1 cellular context compared by ENCODE assay signal in the genomic region with DNA sequence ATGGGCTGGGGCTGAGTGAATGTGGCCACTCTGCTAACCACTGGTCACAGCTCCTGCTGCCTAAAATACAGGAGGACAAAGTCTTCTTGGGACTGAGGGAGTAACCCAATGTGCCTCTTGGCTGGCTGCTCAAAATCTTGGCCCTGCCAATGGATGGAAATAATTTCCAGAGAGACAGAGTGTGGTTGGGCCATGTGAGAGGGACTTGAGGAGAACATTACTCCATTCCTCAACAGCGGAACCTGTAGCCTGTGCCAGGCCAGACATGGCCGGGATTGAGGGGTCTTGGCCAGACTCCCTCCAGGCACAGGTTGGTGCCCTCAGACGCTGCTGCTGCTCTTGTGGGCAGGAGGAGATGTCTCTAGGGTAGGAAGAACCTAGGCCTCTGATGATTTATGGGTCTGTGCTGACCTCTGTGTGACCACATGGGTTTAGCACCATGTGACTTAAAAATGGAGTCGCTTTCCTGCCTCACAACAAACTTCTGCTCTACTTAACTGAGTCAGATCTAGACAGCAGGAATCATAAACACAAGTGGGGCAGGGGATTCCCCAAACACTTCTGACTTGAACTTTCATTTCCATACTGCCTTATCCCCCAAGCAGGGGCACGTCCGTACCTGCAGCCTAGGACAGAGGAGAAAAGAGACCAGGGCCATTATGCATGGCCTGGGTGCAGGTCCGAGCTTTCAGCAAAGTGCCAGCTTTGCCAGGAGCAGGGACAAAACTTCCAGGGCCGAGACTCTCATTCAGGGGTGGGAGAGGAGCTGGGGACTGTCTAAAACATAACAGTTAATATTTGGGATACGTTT.
TF ChIP-seq lines count a peak whose summit lies in the region.

No MANE protein-coding gene starts in this region.

TF ChIP-seq in GM12878, 131 proteins besides CTCF, POLR2A, EP300 and RAD21 (continued from another document):
- TF ChIP-seq RAD51 (IDR thresholded peaks at IDR 0.05) (peak; percentile 98), FOXM1 (IDR thresholded peaks at IDR 0.05; ENCODE audit: low read depth, low read length) (peak; percentile 52; the same call in 1 of the 2 replicates), SRF (IDR thresholded peaks at IDR 0.05; ENCODE audit: low read depth in 2 of 2, low read length in 2 of 2) (0 out of 4 replicates have a peak, but pooled peaks of 1 of the 2 experiments have one; percentile 23), PML (IDR thresholded peaks at IDR 0.05; ENCODE audit: low read length) (peak; percentile 67), IRF4 (IDR thresholded peaks at IDR 0.05; ENCODE audit: low read depth, low read length) (peak; percentile 97), PAX5 (IDR thresholded peaks at IDR 0.05; ENCODE audit: borderline replicate concordance, low read depth, low read length) (no peak), NFIC (IDR thresholded peaks at IDR 0.05; ENCODE audit: low read depth, low read length) (peak; percentile 82; the same call in 1 of the 2 replicates), LARP7 (IDR thresholded peaks at IDR 0.05) (peak; percentile 46; the same call in 1 of the 2 replicates), ZNF384 (IDR thresholded peaks at IDR 0.05; ENCODE audit: borderline replicate concordance, low read depth, low read length) (no peak), NR2C1 (IDR thresholded peaks at IDR 0.05) (peak; percentile 70), WRNIP1 (IDR thresholded peaks at IDR 0.05; ENCODE audit: borderline replicate concordance, low read depth, low read length) (no peak; the same call in 1 of the 2 replicates), MEF2A (IDR thresholded peaks at IDR 0.05; ENCODE audit: insufficient read depth, low read depth, low read length) (no peak)
- TF ChIP-seq, protein P1, sequence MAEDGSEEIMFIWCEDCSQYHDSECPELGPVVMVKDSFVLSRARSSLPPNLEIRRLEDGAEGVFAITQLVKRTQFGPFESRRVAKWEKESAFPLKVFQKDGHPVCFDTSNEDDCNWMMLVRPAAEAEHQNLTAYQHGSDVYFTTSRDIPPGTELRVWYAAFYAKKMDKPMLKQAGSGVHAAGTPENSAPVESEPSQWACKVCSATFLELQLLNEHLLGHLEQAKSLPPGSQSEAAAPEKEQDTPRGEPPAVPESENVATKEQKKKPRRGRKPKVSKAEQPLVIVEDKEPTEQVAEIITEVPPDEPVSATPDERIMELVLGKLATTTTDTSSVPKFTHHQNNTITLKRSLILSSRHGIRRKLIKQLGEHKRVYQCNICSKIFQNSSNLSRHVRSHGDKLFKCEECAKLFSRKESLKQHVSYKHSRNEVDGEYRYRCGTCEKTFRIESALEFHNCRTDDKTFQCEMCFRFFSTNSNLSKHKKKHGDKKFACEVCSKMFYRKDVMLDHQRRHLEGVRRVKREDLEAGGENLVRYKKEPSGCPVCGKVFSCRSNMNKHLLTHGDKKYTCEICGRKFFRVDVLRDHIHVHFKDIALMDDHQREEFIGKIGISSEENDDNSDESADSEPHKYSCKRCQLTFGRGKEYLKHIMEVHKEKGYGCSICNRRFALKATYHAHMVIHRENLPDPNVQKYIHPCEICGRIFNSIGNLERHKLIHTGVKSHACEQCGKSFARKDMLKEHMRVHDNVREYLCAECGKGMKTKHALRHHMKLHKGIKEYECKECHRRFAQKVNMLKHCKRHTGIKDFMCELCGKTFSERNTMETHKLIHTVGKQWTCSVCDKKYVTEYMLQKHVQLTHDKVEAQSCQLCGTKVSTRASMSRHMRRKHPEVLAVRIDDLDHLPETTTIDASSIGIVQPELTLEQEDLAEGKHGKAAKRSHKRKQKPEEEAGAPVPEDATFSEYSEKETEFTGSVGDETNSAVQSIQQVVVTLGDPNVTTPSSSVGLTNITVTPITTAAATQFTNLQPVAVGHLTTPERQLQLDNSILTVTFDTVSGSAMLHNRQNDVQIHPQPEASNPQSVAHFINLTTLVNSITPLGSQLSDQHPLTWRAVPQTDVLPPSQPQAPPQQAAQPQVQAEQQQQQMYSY (CRISPR knock-in tag; IDR thresholded peaks at IDR 0.05), result no peak
